Comparison of ENCODE assay signal across 1 cellular context in genomic region chr9:135526730-135527571, GRCh38.
TF ChIP-seq lines count a peak whose summit lies in the region.

No MANE protein-coding gene starts in this region.

TF ChIP-seq in A549, 52 proteins besides CTCF, POLR2A, EP300 and RAD21:
- TF ChIP-seq, protein P1, sequence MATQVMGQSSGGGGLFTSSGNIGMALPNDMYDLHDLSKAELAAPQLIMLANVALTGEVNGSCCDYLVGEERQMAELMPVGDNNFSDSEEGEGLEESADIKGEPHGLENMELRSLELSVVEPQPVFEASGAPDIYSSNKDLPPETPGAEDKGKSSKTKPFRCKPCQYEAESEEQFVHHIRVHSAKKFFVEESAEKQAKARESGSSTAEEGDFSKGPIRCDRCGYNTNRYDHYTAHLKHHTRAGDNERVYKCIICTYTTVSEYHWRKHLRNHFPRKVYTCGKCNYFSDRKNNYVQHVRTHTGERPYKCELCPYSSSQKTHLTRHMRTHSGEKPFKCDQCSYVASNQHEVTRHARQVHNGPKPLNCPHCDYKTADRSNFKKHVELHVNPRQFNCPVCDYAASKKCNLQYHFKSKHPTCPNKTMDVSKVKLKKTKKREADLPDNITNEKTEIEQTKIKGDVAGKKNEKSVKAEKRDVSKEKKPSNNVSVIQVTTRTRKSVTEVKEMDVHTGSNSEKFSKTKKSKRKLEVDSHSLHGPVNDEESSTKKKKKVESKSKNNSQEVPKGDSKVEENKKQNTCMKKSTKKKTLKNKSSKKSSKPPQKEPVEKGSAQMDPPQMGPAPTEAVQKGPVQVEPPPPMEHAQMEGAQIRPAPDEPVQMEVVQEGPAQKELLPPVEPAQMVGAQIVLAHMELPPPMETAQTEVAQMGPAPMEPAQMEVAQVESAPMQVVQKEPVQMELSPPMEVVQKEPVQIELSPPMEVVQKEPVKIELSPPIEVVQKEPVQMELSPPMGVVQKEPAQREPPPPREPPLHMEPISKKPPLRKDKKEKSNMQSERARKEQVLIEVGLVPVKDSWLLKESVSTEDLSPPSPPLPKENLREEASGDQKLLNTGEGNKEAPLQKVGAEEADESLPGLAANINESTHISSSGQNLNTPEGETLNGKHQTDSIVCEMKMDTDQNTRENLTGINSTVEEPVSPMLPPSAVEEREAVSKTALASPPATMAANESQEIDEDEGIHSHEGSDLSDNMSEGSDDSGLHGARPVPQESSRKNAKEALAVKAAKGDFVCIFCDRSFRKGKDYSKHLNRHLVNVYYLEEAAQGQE (IDR thresholded peaks at IDR 0.05) = no peak
- peak; percentile 18 to 51; a peak in 2 of 4 replicates for TF ChIP-seq CEBPB (IDR thresholded peaks at IDR 0.05)
